Comparison of ENCODE assay signal across 8 cellular contexts in the genomic region with DNA sequence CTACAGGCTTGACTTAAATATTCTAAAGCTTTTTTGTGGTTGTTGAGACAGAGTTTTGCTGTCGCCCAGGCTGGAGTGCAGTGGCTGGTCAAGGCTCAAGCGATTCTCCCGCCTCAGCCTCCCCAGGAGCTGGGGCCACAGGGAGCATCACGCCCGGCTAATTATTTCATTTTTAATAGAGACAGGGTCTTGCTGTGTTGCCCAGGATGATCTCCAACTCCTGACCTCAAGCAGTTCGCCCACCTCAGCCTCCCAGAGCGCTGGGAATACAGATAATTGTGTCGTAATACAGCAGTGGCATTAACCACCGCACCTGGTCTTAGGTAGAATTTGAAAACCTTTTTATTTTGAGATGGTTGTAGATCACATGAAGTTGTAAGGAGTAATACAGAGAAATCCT. TPM values are rescaled to one million over a fixed set of nuclear protein-coding genes. Genes with fewer than 3 reads are reported as not detected.
DNase-seq lines count a peak whose midpoint lies in the region; ATAC-seq and TF ChIP-seq lines count a peak whose summit lies in the region.

No MANE protein-coding gene starts in this region.

- H3K9ac ChIP-seq in HUES64 (ENCODE audit: low read depth, low read length), result peak overlapping the region; percentile 79

- DNase-seq in A673 (ENCODE audit: low spot score) (no peak), cardiac fibroblast (ENCODE audit: low read depth in 2 of 2) (no peak), dermis blood vessel endothelial cell (no peak), inferior parietal cortex (ENCODE audit: extremely low spot score) (no peak), hepatic stellate cell (ENCODE audit: low spot score) (no peak)

- WGBS in HUES64, result 50% methylated on average over 9 of the region's 9 CpGs

- TF ChIP-seq CTCF in A673 (conservative IDR thresholded peaks at IDR 0.05; ENCODE audit: low read depth, low read length) (no peak), cardiac fibroblast (IDR thresholded peaks at IDR 0.05; ENCODE audit: low read depth, low read length) (no peak)

- H3K4me3 ChIP-seq in A673 (ENCODE audit: low read depth, low read length, poor library complexity, severe bottlenecking) (peak overlapping the region; percentile 94), HUES64 (ENCODE audit: low read length) (peak overlapping the region; percentile 71), cardiac fibroblast (replicated peaks in 1 of 2; ENCODE audit: low read depth in 2 of 2, low read length in 2 of 2) (peak overlapping the region; percentile 63 to 85), muscle layer of duodenum (ENCODE audit: low read depth in 1 of 2, low read length in 2 of 2) (peak overlapping the region; percentile 78 to 85)

- POLR2A ChIA-PET in A673 (lab: Charles Lee; ENCODE audit: low non-redundant PET), result no interaction called here

- peak overlapping the region; percentile 89 for H3K27ac ChIP-seq in A673 (ENCODE audit: low read depth, low read length, poor library complexity, severe bottlenecking)
- H3K27ac ChIP-seq in HUES64 (ENCODE audit: low read depth, low read length), result no peak overlapping the region
- H3K27ac ChIP-seq in muscle layer of duodenum (ENCODE audit: low read length), result peak overlapping the region; percentile 70

- CTCF ChIA-PET in A673 (lab: Charles Lee), result no interaction called here

- no TSS peak for BruUV-seq in A673 (replicated peaks; lab: Mats Ljungman, UMichigan)

- no peaks in the 10 kb centered on the region for H3K27me3 ChIP-seq in A673 (replicated peaks; ENCODE audit: insufficient read depth, low read depth, low read length, poor library complexity)
- H3K27me3 ChIP-seq in HUES64 (ENCODE audit: insufficient read depth, low read length), result no peaks in the 10 kb centered on the region
- H3K27me3 ChIP-seq in muscle layer of duodenum (ENCODE audit: low read depth, low read length), result no peaks in the 10 kb centered on the region

- H3K4me1 ChIP-seq in A673 (ENCODE audit: insufficient read depth, low read length, poor library complexity, severe bottlenecking) (peaks cover 18% of the 10 kb centered on the region), HUES64 (ENCODE audit: insufficient read depth, low read length) (peaks cover 54% of the 10 kb centered on the region), muscle layer of duodenum (ENCODE audit: control insufficient read depth in 1 of 2, insufficient read depth in 2 of 2, low read length in 2 of 2) (peaks cover 23 to 57% of the 10 kb centered on the region in 2 donors)

- no peak for ATAC-seq in GM19324 (IDR thresholded peaks at IDR 0.05; ENCODE audit: low FRiP score, unreplicated experiment)

- H3K9me3 ChIP-seq in A673 (ENCODE audit: low read depth, low read length, poor library complexity, severe bottlenecking) (no peaks in the 10 kb centered on the region), HUES64 (ENCODE audit: insufficient read depth, low read depth, low read length) (no peaks in the 10 kb centered on the region), muscle layer of duodenum (ENCODE audit: control insufficient read depth in 1 of 2, low read length in 2 of 2) (no peaks in the 10 kb centered on the region)

- H3K36me3 ChIP-seq in A673 (ENCODE audit: insufficient read depth, low read length, poor library complexity, severe bottlenecking) (peaks cover 19% of the 10 kb centered on the region), HUES64 (ENCODE audit: insufficient read depth, low read length) (peaks cover 18% of the 10 kb centered on the region), muscle layer of duodenum (ENCODE audit: control insufficient read depth in 1 of 2, insufficient read depth in 2 of 2, low read length in 2 of 2) (peaks cover 6 to 10% of the 10 kb centered on the region in 2 donors)

- intact Hi-C loops in A673 (cut with micrococcal nuclease; ENCODE audit: unreplicated experiment), result no loop called here

RNA-seq across cellular contexts. Expression of gene DCUN1D2, which starts 1.5 kb away (rescaled TPM):
- total RNA-seq in A673 (2021) (38.6 and 44.8 TPM in 2 replicates), dermis blood vessel endothelial cell (10.0 and 10.2 TPM in 2 replicates)
- 13.8 TPM for polyA plus RNA-seq in HUES64 (2013, experiment 1 of 2)
- polyA plus RNA-seq in HUES64 (2013, experiment 2 of 2), result 15.3 TPM

RNA-seq across cellular contexts. Expression of gene ADPRHL1, which starts 38.7 kb away (rescaled TPM):
- 3.9 and 4.4 TPM in 2 replicates for total RNA-seq in A673 (2021)
- 0.85 TPM for polyA plus RNA-seq in HUES64 (2013, experiment 1 of 2)
- 0.82 TPM for polyA plus RNA-seq in HUES64 (2013, experiment 2 of 2)
- total RNA-seq in dermis blood vessel endothelial cell, result 1.0 and 1.7 TPM in 2 replicates
